ENCODE assay signal across 15 cellular contexts in the genomic region with DNA sequence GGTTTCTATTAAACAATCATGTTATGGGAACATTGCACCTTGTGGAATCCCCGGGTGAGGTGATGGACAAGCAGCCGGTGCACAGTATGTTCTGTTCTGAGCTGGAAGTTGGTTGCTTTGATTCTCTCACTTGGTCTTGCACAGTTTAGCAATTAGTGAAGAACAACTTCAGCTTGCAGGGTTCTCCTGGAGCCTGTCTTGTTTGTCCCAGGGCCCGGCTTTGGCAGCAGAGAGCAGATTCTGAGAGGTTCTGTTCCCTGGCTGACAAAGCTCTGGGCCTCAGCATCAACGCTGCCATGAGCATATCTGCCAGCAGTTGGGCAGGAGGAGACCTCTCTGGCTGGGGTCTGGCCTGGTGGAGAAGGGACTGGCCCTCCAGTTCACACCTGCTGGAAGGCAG. TPM values are rescaled to one million over a fixed set of nuclear protein-coding genes. Genes with fewer than 3 reads are reported as not detected.
DNase-seq lines count a peak whose midpoint lies in the region; ATAC-seq and TF ChIP-seq lines count a peak whose summit lies in the region.
"Had no signal": no experiment of that assay in that cellular context is flagged by ENCODE, and none has a peak within 500 bp of the region (broad histone marks: within the 10 kb centered on the region; RNA-seq: fewer than 3 reads in every experiment).

No MANE protein-coding gene starts in this region.

- H3K36me3 ChIP-seq in BLaER1 (no peaks in the 10 kb centered on the region), muscle layer of colon (ENCODE audit: insufficient read depth, low read length) (no peaks in the 10 kb centered on the region), sigmoid colon (no peaks in the 10 kb centered on the region)

- peak; percentile 59 to 92 (median 75) for TF ChIP-seq EP300 in sigmoid colon (IDR thresholded peaks at IDR 0.05)

- no peak overlapping the region for H3K9ac ChIP-seq in BLaER1
- H3K9ac ChIP-seq in muscle layer of colon (ENCODE audit: low read length), result no peak overlapping the region

- H3K27ac ChIP-seq in BLaER1 (no peak overlapping the region), muscle layer of colon (ENCODE audit: low read depth, low read length) (peak overlapping the region; percentile 63), sigmoid colon (peak overlapping the region; percentile 82 to 88 (median 85))

- peak overlapping the region; percentile 68 for H3K4me2 ChIP-seq in BLaER1

- peak in 1 of 4 experiments; percentile 15 for TF ChIP-seq CTCF in sigmoid colon (IDR thresholded peaks at IDR 0.05)

- 89 to 91% methylated on average over 4 of the region's 4 CpGs for WGBS in sigmoid colon, 2 donors

- DNase-seq in Right ventricle myocardium superior (no peak), sigmoid colon (peak; percentile 82), NCI-H2227 treated with DMSO at 0.1 percent for 48 hours (lab: John Stamatoyannopoulos, UW) (no peak), NCI-H1092 treated with DMSO at 0.1 percent for 48 hours (lab: John Stamatoyannopoulos, UW) (no peak), germinal center (ENCODE audit: low spot score) (no peak)
- no peak for DNase-seq in activated CD4-positive, CD25-positive, alpha-beta regulatory T cell (lab: John Stamatoyannopoulos, UW)
- DNase-seq: DMS 273 treated with DMSO at 0.1 percent for 48 hours, GDM1, GOT3, NCI-H1930, NCI-H774, RPMI8226 had no signal

- TF ChIP-seq POLR2A in sigmoid colon (IDR thresholded peaks at IDR 0.05), result no peak

- H4K20me1 ChIP-seq in BLaER1, result no peaks in the 10 kb centered on the region

- intact Hi-C loops in Right ventricle myocardium superior (cut with DNase I) (no loop called here), sigmoid colon (cut with DNase I) (loop anchor here (5.0 kb wide), 2 partner anchors 271 to 381 kb away; no protein-coding TSS in a partner anchor)

- H3K27me3 ChIP-seq in BLaER1, result peaks cover 21% of the 10 kb centered on the region; the same call in 1 of the 2 replicates
- no peaks in the 10 kb centered on the region for H3K27me3 ChIP-seq in muscle layer of colon (ENCODE audit: control insufficient read depth in 1 of 2, insufficient read depth in 2 of 2, low read length in 2 of 2)
- no peaks in the 10 kb centered on the region for H3K27me3 ChIP-seq in sigmoid colon

- no peak overlapping the region for H3K4me3 ChIP-seq in BLaER1
- H3K4me3 ChIP-seq in muscle layer of colon (ENCODE audit: low read depth in 1 of 2, low read length in 2 of 2), result no peak overlapping the region
- no peak overlapping the region for H3K4me3 ChIP-seq in sigmoid colon
- H3K4me3 ChIP-seq: GM12878 had no signal

- H3K9me3 ChIP-seq in BLaER1 (no peaks in the 10 kb centered on the region), muscle layer of colon (ENCODE audit: low read length) (no peaks in the 10 kb centered on the region), sigmoid colon (no peaks in the 10 kb centered on the region)

- H3K4me1 ChIP-seq in BLaER1, result peaks cover 47% of the 10 kb centered on the region
- peaks cover 47% of the 10 kb centered on the region for H3K4me1 ChIP-seq in muscle layer of colon (ENCODE audit: insufficient read depth, low read length)
- H3K4me1 ChIP-seq in sigmoid colon, result peaks cover 0 to 73% (median 48%) of the 10 kb centered on the region in 4 donors

- peak; percentile 47 for ATAC-seq in Right ventricle myocardium superior (ENCODE audit: poor library complexity)
- ATAC-seq: GM12878 had no signal

RNA-seq across cellular contexts. Expression of gene GADD45G, which starts 16.9 kb away (rescaled TPM):
- total RNA-seq in Right ventricle myocardium superior, result 48.9 TPM
- total RNA-seq in sigmoid colon, result 10 to 100 TPM in 3 of 4 donors, 1 to 10 TPM in 1; 5.7 to 37.8 (median 17.3) TPM
- polyA plus RNA-seq in sigmoid colon, result 10 to 100 TPM in 2 of 3 donors, 1 to 10 TPM in 1; 8.6 to 26.3 (median 21.0) TPM
